8 cellular contexts compared by ENCODE assay signal in genomic region chr11:75140269-75141138, GRCh38. TPM values are rescaled to one million over a fixed set of nuclear protein-coding genes. Genes with fewer than 3 reads are reported as not detected.
DNase-seq lines count a peak whose midpoint lies in the region; ATAC-seq and TF ChIP-seq lines count a peak whose summit lies in the region.

No MANE protein-coding gene starts in this region.

- no peak overlapping the region for H3K27ac ChIP-seq in C4-2B
- no peak overlapping the region for H3K27ac ChIP-seq in prostate gland
- no peak overlapping the region for H3K27ac ChIP-seq in vagina

- H3K27me3 ChIP-seq in prostate gland (replicated peaks; ENCODE audit: insufficient read depth) (no peaks in the 10 kb centered on the region), vagina (no peaks in the 10 kb centered on the region)

- no peak overlapping the region for H3K4me3 ChIP-seq in prostate gland
- no peak overlapping the region for H3K4me3 ChIP-seq in vagina

- no peaks in the 10 kb centered on the region for H3K36me3 ChIP-seq in prostate gland
- no peaks in the 10 kb centered on the region for H3K36me3 ChIP-seq in vagina

- no peaks in the 10 kb centered on the region for H3K9me3 ChIP-seq in prostate gland
- no peaks in the 10 kb centered on the region for H3K9me3 ChIP-seq in vagina

- peak; percentile 16 for DNase-seq in RPMI7951 (ENCODE audit: low read depth)
- peak; percentile 92 for DNase-seq in activated effector memory CD4-positive, alpha-beta T cell treated with anti-CD3 and anti-CD28 coated beads, Interleukin-2, amount 50 U/mL, for 16 hours
- peak; percentile 86 for DNase-seq in Right ventricle myocardium superior
- DNase-seq in prostate gland (ENCODE audit: low spot score) = peak; percentile 29
- no peak for DNase-seq in vagina (ENCODE audit: extremely low spot score in 2 of 2)

- ATAC-seq in GM19351 (IDR thresholded peaks at IDR 0.05; ENCODE audit: unreplicated experiment) (peak; percentile 70), Right ventricle myocardium superior (ENCODE audit: poor library complexity) (peak; percentile 61), HG03571 (IDR thresholded peaks at IDR 0.05; ENCODE audit: unreplicated experiment) (no peak)

- 37% methylated on average over 22 of the region's 22 CpGs for WGBS in prostate gland

- intact Hi-C loops in Right ventricle myocardium superior (cut with DNase I) (loop anchor here (2.0 to 5.0 kb wide), 2 partner anchors 108 to 208 kb away; no protein-coding TSS in a partner anchor), prostate gland (cut with DNase I) (loop anchor here (1.0 to 10.0 kb wide), 2 partner anchors 108 to 216 kb away; no protein-coding TSS in a partner anchor), vagina (cut with DNase I) (loop anchor here (5.0 kb wide), 1 partner anchor 62 kb away; no protein-coding TSS in a partner anchor)

- TF ChIP-seq POLR2A in prostate gland (IDR thresholded peaks at IDR 0.05) = no peak
- TF ChIP-seq POLR2A in vagina (IDR thresholded peaks at IDR 0.05) = no peak

- peak; percentile 98 for TF ChIP-seq CTCF in C4-2B (conservative IDR thresholded peaks at IDR 0.05)
- TF ChIP-seq CTCF in prostate gland (IDR thresholded peaks at IDR 0.05) = peak; percentile 67 to 93 (median 87)
- TF ChIP-seq CTCF in vagina (IDR thresholded peaks at IDR 0.05) = peak; percentile 65 to 90 (median 81)

- no peaks in the 10 kb centered on the region for H3K4me1 ChIP-seq in prostate gland (replicated peaks)
- peaks cover 11% of the 10 kb centered on the region for H3K4me1 ChIP-seq in vagina

RNA-seq across cellular contexts. Expression of gene SLCO2B1, which starts 10.4 kb away (rescaled TPM):
- total RNA-seq in RPMI7951 (2014; rRNA removed; shearing (Covaris generic)) = 0.39 and 0.60 TPM in 2 replicates
- total RNA-seq in Right ventricle myocardium superior = 28.2 TPM
- 10 to 100 TPM in 1 of 2 donors, 1 to 10 TPM in 1; 6.1 to 32.0 TPM for total RNA-seq in prostate gland
- 55.5 TPM for total RNA-seq in vagina

RNA-seq across cellular contexts. Expression of gene OR2AT4, which starts 43.8 kb away (rescaled TPM):
- total RNA-seq in RPMI7951 (2014; rRNA removed; shearing (Covaris generic)) = not detected in 2 replicates
- not detected for total RNA-seq in Right ventricle myocardium superior
- total RNA-seq in prostate gland = under 1 TPM in 1 of 2 donors, not detected in 1; 0.11 TPM
- total RNA-seq in vagina = not detected

Comparison
In these comparisons a context has a peak if more than half of its experiments do, and no peak if none do; other contexts are left out.
1. DNase-seq: peak in RPMI7951 (single experiment), activated effector memory CD4-positive, alpha-beta T cell treated with anti-CD3 and anti-CD28 coated beads, Interleukin-2, amount 50 U/mL, for 16 hours (single experiment), Right ventricle myocardium superior (single experiment) and prostate gland (single experiment); none in vagina (0 of 2).
2. Peak in every context shown above with its lines, with median percentiles within 50 percentile points of each other: CTCF ChIP-seq.